Comparison of ENCODE assay signal across 24 cellular contexts in genomic region chr17:18937981-18938691, GRCh38. TPM values are rescaled to one million over a fixed set of nuclear protein-coding genes. Genes with fewer than 3 reads are reported as not detected.
DNase-seq lines count a peak whose midpoint lies in the region; ATAC-seq, FAIRE-seq and TF ChIP-seq lines count a peak whose summit lies in the region.
"Had no signal": no experiment of that assay in that cellular context is flagged by ENCODE, and none has a peak within 500 bp of the region (broad histone marks: within the 10 kb centered on the region; RNA-seq: fewer than 3 reads in every experiment).

No MANE protein-coding gene starts in this region.

- H3K9me2 ChIP-seq in hepatocyte (replicated peaks; ENCODE audit: insufficient read depth), result no peaks in the 10 kb centered on the region
- H3K9me2 ChIP-seq: SK-N-SH had no signal

- TF ChIP-seq RAD21 in A549 (conservative IDR thresholded peaks at IDR 0.05 in 1 of 2, IDR thresholded peaks at IDR 0.05 in 1 of 2), result no peak

- H3K27me3 ChIP-seq in hepatocyte (no peaks in the 10 kb centered on the region), heart left ventricle (no peaks in the 10 kb centered on the region)
- H3K27me3 ChIP-seq: BLaER1 had no signal

- H3K9me3 Mint-ChIP-seq in activated T-helper 17 cell treated with anti-CD3 and anti-CD28 coated beads, Interleukin-2, amount 50 U/mL, for 72 hours, result no peaks in the 10 kb centered on the region
- H3K9me3 Mint-ChIP-seq: CD8-positive, alpha-beta T cell; IgD-negative memory B cell; T-cell had no signal

- H3K9me3 ChIP-seq in A549 (no peaks in the 10 kb centered on the region), hepatocyte (ENCODE audit: low read depth) (no peaks in the 10 kb centered on the region), heart left ventricle (no peaks in the 10 kb centered on the region)
- H3K9me3 ChIP-seq: BLaER1, SK-N-SH had no signal

- H4K20me1 ChIP-seq in hepatocyte (ENCODE audit: insufficient read depth, poor library complexity, severe bottlenecking), result no peaks in the 10 kb centered on the region
- H4K20me1 ChIP-seq: BLaER1 had no signal

- H3K27ac ChIP-seq in A549 (peak overlapping the region in 1 of 2 experiments; percentile 6; a peak in 1 of 6 replicates), hepatocyte (peak overlapping the region; percentile 38), heart left ventricle (no peak overlapping the region)
- H3K27ac ChIP-seq: BLaER1 had no signal

- H3K4me2 ChIP-seq in A549 (no peak overlapping the region), hepatocyte (no peak overlapping the region)
- H3K4me2 ChIP-seq: BLaER1, SK-N-SH had no signal

- no peaks in the 10 kb centered on the region for H3K79me2 ChIP-seq in hepatocyte

- no peaks in the 10 kb centered on the region for H3K36me3 Mint-ChIP-seq in activated T-helper 17 cell treated with anti-CD3 and anti-CD28 coated beads, Interleukin-2, amount 50 U/mL, for 72 hours (ENCODE audit: low read depth)
- H3K36me3 Mint-ChIP-seq: CD8-positive, alpha-beta T cell; T-cell had no signal

- TF ChIP-seq CTCF in A549 (IDR thresholded peaks at IDR 0.05) (no peak), hepatocyte (IDR thresholded peaks at IDR 0.05; ENCODE audit: poor library complexity) (no peak), heart left ventricle (IDR thresholded peaks at IDR 0.05) (no peak)

- H3K4me1 ChIP-seq in A549 (0 out of 3 replicates have a peak, but pooled peaks cover 4% of the 10 kb centered on the region), hepatocyte (ENCODE audit: insufficient read depth) (peaks cover 4% of the 10 kb centered on the region), heart left ventricle (no peaks in the 10 kb centered on the region)

- CTCF ChIA-PET in A549 (lab: Yijun Ruan, JAX), result interaction anchor here (1.2 to 4.8 kb wide), 4 partner anchors 7 to 83 kb away, joined by 3 to 28 read pairs (median 6); no protein-coding TSS in a partner anchor

- H3K4me3 ChIP-seq in A549 (no peak overlapping the region), hepatocyte (no peak overlapping the region), heart left ventricle (no peak overlapping the region)
- H3K4me3 ChIP-seq: BLaER1 had no signal

- DNase-seq in A549 (ENCODE audit: low read depth in 1 of 2, low spot score in 1 of 2) (no peak), HT-29 (ENCODE audit: low spot score) (peak; percentile 10), NCI-H748 treated with DMSO at 0.1 percent for 48 hours (lab: John Stamatoyannopoulos, UW) (peak; percentile 18), hepatocyte (ENCODE audit: low spot score) (no peak), activated T-cell treated with anti-CD3 and anti-CD28 coated beads for 4 hours (no peak), heart left ventricle (no peak)
- DNase-seq: CD8-positive, alpha-beta T cell; DMS79; H7; NCI-H1105; NCI-H1694 treated with DMSO at 0.1 percent for 48 hours; NCI-H2107; NCI-H2227 treated with DMSO at 0.1 percent for 48 hours; NCI-H526; SHP77 treated with DMSO at 0.1 percent for 48 hours; SK-N-SH; T-cell had no signal

- POLR2A ChIA-PET in A549 (lab: Yijun Ruan, JAX), result no interaction called here

- peak; percentile 13 for FAIRE-seq in A549 (lab: Jason Lieb, UNC)

- no peak overlapping the region for H3K4me3 Mint-ChIP-seq in activated T-helper 17 cell treated with anti-CD3 and anti-CD28 coated beads, Interleukin-2, amount 50 U/mL, for 72 hours
- H3K4me3 Mint-ChIP-seq: CD8-positive, alpha-beta T cell; IgD-negative memory B cell; T-cell had no signal

- ATAC-seq in A549 (no peak), heart left ventricle (no peak)
- no peak for ATAC-seq in activated T-helper 17 cell treated with anti-CD3 and anti-CD28 coated beads, Interleukin-2, amount 50 U/mL, for 72 hours (replicated peaks)
- ATAC-seq: CD8-positive, alpha-beta T cell; T-cell had no signal

- WGBS in A549 (ENCODE audit: missing lambda C conversion rate), result 75% methylated on average over 8 of the region's 8 CpGs
- WGBS in hepatocyte (ENCODE audit: low lambda C conversion rate, missing lambda C conversion rate), result 87% methylated on average over 8 of the region's 8 CpGs
- 79 to 85% (median 82%) methylated on average over 8 of the region's 8 CpGs for WGBS in heart left ventricle, 4 donors

- H3K36me3 ChIP-seq in hepatocyte (replicated peaks; ENCODE audit: insufficient read depth, low read depth) (no peaks in the 10 kb centered on the region), heart left ventricle (no peaks in the 10 kb centered on the region)
- H3K36me3 ChIP-seq: BLaER1 had no signal

- no peak overlapping the region for H3K27ac Mint-ChIP-seq in activated T-helper 17 cell treated with anti-CD3 and anti-CD28 coated beads, Interleukin-2, amount 50 U/mL, for 72 hours
- H3K27ac Mint-ChIP-seq: CD8-positive, alpha-beta T cell; IgD-negative memory B cell had no signal

- peaks cover 3% of the 10 kb centered on the region for H3K4me1 Mint-ChIP-seq in activated T-helper 17 cell treated with anti-CD3 and anti-CD28 coated beads, Interleukin-2, amount 50 U/mL, for 72 hours

- peaks cover 2% of the 10 kb centered on the region for H3K27me3 Mint-ChIP-seq in activated T-helper 17 cell treated with anti-CD3 and anti-CD28 coated beads, Interleukin-2, amount 50 U/mL, for 72 hours

- intact Hi-C loops in heart left ventricle (cut with DNase I), result no loop called here

- TF ChIP-seq POLR2A in A549 (IDR thresholded peaks at IDR 0.05; ENCODE audit: low read length), result no peak
- no peak for TF ChIP-seq POLR2A in heart left ventricle (IDR thresholded peaks at IDR 0.05)

- H2AFZ ChIP-seq in hepatocyte, result no peak overlapping the region

- no peak for TF ChIP-seq EP300 in A549 (IDR thresholded peaks at IDR 0.05)

TF ChIP-seq in A549, 52 proteins besides CTCF, POLR2A, EP300 and RAD21:
- TF ChIP-seq USF2 (IDR thresholded peaks at IDR 0.05) (no peak), RARB (CRISPR knock-in tag; IDR thresholded peaks at IDR 0.05) (no peak), CHD2 (IDR thresholded peaks at IDR 0.05; ENCODE audit: low read length, partially characterized antibody) (no peak), MYC (IDR thresholded peaks at IDR 0.05; ENCODE audit: borderline replicate concordance, low read length) (no peak), ELK1 (IDR thresholded peaks at IDR 0.05; ENCODE audit: low read depth, low read length) (no peak)

RNA-seq across cellular contexts. Expression of gene SLC5A10, which starts 13.8 kb away (rescaled TPM):
- polyA plus RNA-seq in A549 (2011; rRNA removed), result 0.26 and 0.28 TPM in 2 replicates
- polyA plus RNA-seq in A549 (2012; cell fraction: cytosol; rRNA removed), result 0.07 and 0.19 TPM in 2 replicates
- 0.23 and 0.32 TPM in 2 replicates for polyA plus RNA-seq in A549 (2012; cell fraction: nucleus; rRNA removed)
- 0.07 to 0.22 TPM (median 0.15 TPM) in 3 replicates for polyA plus RNA-seq in A549 (2017; fragmentation: RNase III; extraction: RNeasy Plus Mini Kit Qiagen cat#74134 plus additional on column Dnase treatment)
- polyA minus RNA-seq in A549 (2011; rRNA and poly(A)+ RNA removed), result 0.15 and 0.54 TPM in 2 replicates
- not detected in 2 replicates for total RNA-seq in HT-29 (2014; rRNA removed; shearing (Covaris generic))
- not detected in 2 replicates for total RNA-seq in hepatocyte
- 0.22 TPM in 1 of 2 replicates, not detected in the other for polyA plus RNA-seq in hepatocyte
- not detected for total RNA-seq in activated T-helper 17 cell treated with anti-CD3 and anti-CD28 coated beads, Interleukin-2, amount 50 U/mL, for 72 hours
- total RNA-seq in heart left ventricle, result under 1 TPM in 2 of 9 donors, not detected in 7; 0.11 to 0.31 TPM
- polyA plus RNA-seq in heart left ventricle, result under 1 TPM; 0.04 to 0.08 TPM
- total RNA-seq: A673; CD8-positive, alpha-beta T cell; H7; HT1080; OCI-LY7; RPMI7951 had no signal
- polyA plus RNA-seq: SK-N-SH had no signal

Comparison
In these comparisons a context has a peak if more than half of its experiments do, and no peak if none do; other contexts are left out.
1. DNase-seq: peak in HT-29 (single experiment) and NCI-H748 treated with DMSO at 0.1 percent for 48 hours (single experiment); none in A549 (0 of 2), hepatocyte (single experiment), activated T-cell treated with anti-CD3 and anti-CD28 coated beads for 4 hours (single experiment) and heart left ventricle (0 of 5).